In genomic region chr2:149050188-149050587, GRCh38 we compare ENCODE assay signal across 11 cellular contexts.
A peak's percentile ranks its signal among the peaks of the same experiment; 100 is the strongest.
DNase-seq lines count a peak whose midpoint lies in the region; ATAC-seq and TF ChIP-seq lines count a peak whose summit lies in the region.
"Had no signal": no experiment of that assay in that cellular context is flagged by ENCODE, and none has a peak within 500 bp of the region (broad histone marks: within the 10 kb centered on the region; RNA-seq: fewer than 3 reads in every experiment).

No MANE protein-coding gene starts in this region.

- H3K27ac ChIP-seq in WERI-Rb-1 = no peak overlapping the region
- H3K27ac ChIP-seq: C4-2B, epithelial cell of prostate had no signal

- H3K4me3 ChIP-seq in GM06990 (replicated peaks; ENCODE audit: low read depth, low read length) = no peak overlapping the region
- no peak overlapping the region for H3K4me3 ChIP-seq in choroid plexus epithelial cell (ENCODE audit: low read depth, low read length)
- no peak overlapping the region for H3K4me3 ChIP-seq in WERI-Rb-1 (ENCODE audit: low read depth, low read length)
- H3K4me3 ChIP-seq: K562 had no signal

- peak; percentile 74 for ATAC-seq in GM19397 (IDR thresholded peaks at IDR 0.05; ENCODE audit: unreplicated experiment)
- ATAC-seq in HG03066 (IDR thresholded peaks at IDR 0.05; ENCODE audit: low read depth, unreplicated experiment) = peak; percentile 83
- ATAC-seq: K562 had no signal

- H3K27me3 ChIP-seq in GM06990 (replicated peaks; ENCODE audit: control insufficient read depth, insufficient read depth, low read length) (no peaks in the 10 kb centered on the region), WERI-Rb-1 (ENCODE audit: insufficient read depth, low read depth, severe bottlenecking) (peaks cover 12% of the 10 kb centered on the region)

- no peaks in the 10 kb centered on the region for H3K36me3 ChIP-seq in GM06990 (ENCODE audit: control insufficient read depth, insufficient read depth, low read length)
- H3K36me3 ChIP-seq in WERI-Rb-1 = no peaks in the 10 kb centered on the region

- TF ChIP-seq CTCF in GM06990 (IDR thresholded peaks at IDR 0.05; ENCODE audit: insufficient read depth, low read length, poor library complexity, severe bottlenecking) = no peak
- TF ChIP-seq CTCF in choroid plexus epithelial cell (conservative IDR thresholded peaks at IDR 0.05; ENCODE audit: low read depth, low read length) = no peak
- TF ChIP-seq CTCF in WERI-Rb-1 (IDR thresholded peaks at IDR 0.05; ENCODE audit: low read depth, low read length) = no peak

- DNase-seq in GM06990 (ENCODE audit: extremely low read depth, insufficient read length) (peak; percentile 72), choroid plexus epithelial cell (ENCODE audit: low read depth) (peak; percentile 9), WERI-Rb-1 (no peak), NCI-H524 treated with DMSO at 0.1 percent for 48 hours (lab: John Stamatoyannopoulos, UW) (no peak), putamen (ENCODE audit: low spot score) (no peak), NCI-H1436 treated with DMSO at 0.1 percent for 48 hours (lab: John Stamatoyannopoulos, UW) (no peak)

- H3K9me3 ChIP-seq in WERI-Rb-1 (ENCODE audit: severe bottlenecking) = no peaks in the 10 kb centered on the region

Comparison
In these comparisons a context has a peak if more than half of its experiments do, and no peak if none do; other contexts are left out.
1. DNase-seq: peak in GM06990 (single experiment) and choroid plexus epithelial cell (single experiment); none in WERI-Rb-1 (single experiment), NCI-H524 treated with DMSO at 0.1 percent for 48 hours (single experiment), putamen (single experiment) and NCI-H1436 treated with DMSO at 0.1 percent for 48 hours (single experiment).